Comparison of ENCODE assay signal across 8 cellular contexts in the genomic region with DNA sequence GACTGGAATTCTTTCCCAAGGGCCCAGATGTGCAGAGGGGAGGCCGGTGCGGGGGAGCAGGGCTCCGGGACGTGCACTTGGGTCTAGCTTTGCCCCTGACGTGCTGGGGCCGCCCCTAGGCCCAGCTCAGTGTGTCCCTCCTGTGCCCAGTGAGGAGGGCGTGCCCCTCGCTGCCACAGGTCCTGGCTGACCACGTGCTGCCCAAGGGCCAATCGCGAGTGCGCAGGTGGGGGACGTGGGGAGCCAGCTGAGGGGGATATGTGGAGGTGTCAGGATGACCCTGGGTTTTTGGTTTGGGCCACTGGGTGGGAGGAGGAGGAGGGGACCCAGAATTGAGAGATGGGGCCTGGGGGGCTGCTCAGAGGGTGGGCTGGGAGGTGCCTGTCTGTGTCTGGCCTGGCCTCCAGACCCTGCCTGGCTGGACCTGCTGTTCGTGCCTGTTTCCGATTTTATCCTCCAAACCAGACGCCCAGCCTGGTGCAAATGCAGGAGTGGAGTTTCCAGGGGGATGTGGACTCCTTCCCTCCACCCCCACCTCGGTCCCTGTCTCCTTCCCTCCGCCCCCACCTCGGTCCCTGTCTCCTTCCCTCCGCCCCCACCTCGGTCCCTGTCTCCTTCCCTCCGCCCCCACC. TPM values are rescaled to one million over a fixed set of nuclear protein-coding genes. Genes with fewer than 3 reads are reported as not detected.
A peak's percentile ranks its signal among the peaks of the same experiment; 100 is the strongest.
DNase-seq lines count a peak whose midpoint lies in the region; ATAC-seq and TF ChIP-seq lines count a peak whose summit lies in the region.

No MANE protein-coding gene starts in this region.

- POLR2A ChIA-PET in activated CD4-positive, alpha-beta T cell treated with anti-CD3 and anti-CD28 coated beads for 36 hours (lab: Charles Lee) = no interaction called here

- H3K27me3 ChIP-seq in heart right ventricle = peaks cover under 1 to 14% (median 2%) of the 10 kb centered on the region in 7 donors

- peak overlapping the region in 7 of 10 donors; percentile 11 to 74 (median 53) for H3K27ac ChIP-seq in heart right ventricle

- TF ChIP-seq CTCF in NB4 (IDR thresholded peaks at IDR 0.05; ENCODE audit: low read depth, low read length) (no peak), heart right ventricle (IDR thresholded peaks at IDR 0.05) (no peak), retinal pigment epithelial cell (conservative IDR thresholded peaks at IDR 0.05; ENCODE audit: low read depth, low read length) (no peak)

- no peaks in the 10 kb centered on the region for H3K9me3 Mint-ChIP-seq in activated CD4-positive, alpha-beta T cell treated with anti-CD3 and anti-CD28 coated beads for 36 hours (ENCODE audit: low read depth)
- no peaks in the 10 kb centered on the region for H3K9me3 Mint-ChIP-seq in activated naive CD4-positive, alpha-beta T cell treated with anti-CD3 and anti-CD28 coated beads, Interleukin-2, amount 50 U/mL, for 72 hours

- 3 to 5% methylated on average over 19 to 20 of the region's 22 CpGs for WGBS in heart right ventricle, 2 donors

- CTCF ChIA-PET in activated CD4-positive, alpha-beta T cell treated with anti-CD3 and anti-CD28 coated beads for 36 hours (lab: Charles Lee) = no interaction called here

- intact Hi-C loops in activated CD4-positive, alpha-beta T cell treated with anti-CD3 and anti-CD28 coated beads for 36 hours (cut with DNase I, micrococcal nuclease) = no loop called here
- intact Hi-C loops in heart right ventricle (cut with DNase I) = no loop called here

- peaks cover 5% of the 10 kb centered on the region for H3K4me1 Mint-ChIP-seq in activated CD4-positive, alpha-beta T cell treated with anti-CD3 and anti-CD28 coated beads for 36 hours

- no peaks in the 10 kb centered on the region for H3K9me3 ChIP-seq in heart right ventricle

- peaks cover 6 to 13% (median 12%) of the 10 kb centered on the region in 9 donors for H3K4me1 ChIP-seq in heart right ventricle

- H3K36me3 Mint-ChIP-seq in activated CD4-positive, alpha-beta T cell treated with anti-CD3 and anti-CD28 coated beads for 36 hours (ENCODE audit: low read depth) = no peaks in the 10 kb centered on the region
- H3K36me3 Mint-ChIP-seq in activated naive CD4-positive, alpha-beta T cell treated with anti-CD3 and anti-CD28 coated beads, Interleukin-2, amount 50 U/mL, for 72 hours = no peaks in the 10 kb centered on the region

- H3K36me3 ChIP-seq in heart right ventricle = peaks cover 0 to 4% (median 0%) of the 10 kb centered on the region in 9 donors

- DNase-seq in activated CD4-positive, alpha-beta T cell treated with anti-CD3 and anti-CD28 coated beads for 36 hours = peak; percentile 46
- no peak for DNase-seq in activated CD4-positive, alpha-beta T cell treated with anti-CD3 and anti-CD28 coated beads, Interleukin-2, amount 50 U/mL, for 1 hour
- peak; percentile 43 for DNase-seq in NB4 (ENCODE audit: low read depth)
- DNase-seq in activated naive CD4-positive, alpha-beta T cell treated with anti-CD3 and anti-CD28 coated beads, Interleukin-2, amount 50 U/mL, for 72 hours (ENCODE audit: low spot score in 2 of 2) = peak in 1 of 2 donors; percentile 60
- DNase-seq in heart right ventricle = peak; percentile 50 to 60
- DNase-seq in retinal pigment epithelial cell (ENCODE audit: low read depth) = peak; percentile 51

- H3K27ac Mint-ChIP-seq in activated CD4-positive, alpha-beta T cell treated with anti-CD3 and anti-CD28 coated beads for 36 hours = no peak overlapping the region
- no peak overlapping the region for H3K27ac Mint-ChIP-seq in activated naive CD4-positive, alpha-beta T cell treated with anti-CD3 and anti-CD28 coated beads, Interleukin-2, amount 50 U/mL, for 72 hours

- H3K4me3 ChIP-seq in NB4 (ENCODE audit: low read depth, low read length) (no peak overlapping the region), heart right ventricle (peak overlapping the region; percentile 8 to 47 (median 32)), retinal pigment epithelial cell (ENCODE audit: low read length) (peak overlapping the region; percentile 29)

- no peak for TF ChIP-seq POLR2A in NB4 (IDR thresholded peaks at IDR 0.05; ENCODE audit: extremely low read depth, insufficient read length)

- peak; percentile 50 for ATAC-seq in activated CD4-positive, alpha-beta T cell treated with anti-CD3 and anti-CD28 coated beads for 36 hours
- ATAC-seq in activated naive CD4-positive, alpha-beta T cell treated with anti-CD3 and anti-CD28 coated beads, Interleukin-2, amount 50 U/mL, for 72 hours = peak; percentile 60 to 72
- ATAC-seq in heart right ventricle (peak; percentile 83 to 92 (median 86)), HG02840 (IDR thresholded peaks at IDR 0.05; ENCODE audit: low FRiP score, unreplicated experiment) (no peak), HG03159 (IDR thresholded peaks at IDR 0.05; ENCODE audit: unreplicated experiment) (no peak)

- no peaks in the 10 kb centered on the region for H3K27me3 Mint-ChIP-seq in activated CD4-positive, alpha-beta T cell treated with anti-CD3 and anti-CD28 coated beads for 36 hours

- no peak overlapping the region for H3K4me3 Mint-ChIP-seq in activated CD4-positive, alpha-beta T cell treated with anti-CD3 and anti-CD28 coated beads for 36 hours

RNA-seq across cellular contexts. Expression of gene RNF223, which starts 6.1 kb away (rescaled TPM):
- not detected for total RNA-seq in activated CD4-positive, alpha-beta T cell treated with anti-CD3 and anti-CD28 coated beads for 36 hours
- total RNA-seq in activated naive CD4-positive, alpha-beta T cell treated with anti-CD3 and anti-CD28 coated beads, Interleukin-2, amount 50 U/mL, for 72 hours = not detected
- total RNA-seq in heart right ventricle = not detected
- polyA plus RNA-seq in heart right ventricle = not detected

RNA-seq across cellular contexts. Expression of gene C1orf159, which starts 35.7 kb away (rescaled TPM):
- total RNA-seq in activated CD4-positive, alpha-beta T cell treated with anti-CD3 and anti-CD28 coated beads for 36 hours = 10 to 100 TPM; 11.3 to 13.5 TPM
- total RNA-seq in activated naive CD4-positive, alpha-beta T cell treated with anti-CD3 and anti-CD28 coated beads, Interleukin-2, amount 50 U/mL, for 72 hours = 10 to 100 TPM; 20.7 to 21.2 TPM
- 1 to 10 TPM; 2.9 to 6.0 (median 3.5) TPM for total RNA-seq in heart right ventricle
- 10 to 100 TPM in 1 of 2 donors, 1 to 10 TPM in 1; 7.1 to 14.0 TPM for polyA plus RNA-seq in heart right ventricle

Comparison
In these comparisons a context has a peak if more than half of its experiments do, and no peak if none do; other contexts are left out.
1. ATAC-seq: peak in activated CD4-positive, alpha-beta T cell treated with anti-CD3 and anti-CD28 coated beads for 36 hours (single experiment), activated naive CD4-positive, alpha-beta T cell treated with anti-CD3 and anti-CD28 coated beads, Interleukin-2, amount 50 U/mL, for 72 hours (2 of 2) and heart right ventricle (8 of 8); none in HG02840 (single experiment) and HG03159 (single experiment).